8 cellular contexts compared by ENCODE assay signal in genomic region chr7:151341357-151342101, GRCh38. TPM values are rescaled to one million over a fixed set of nuclear protein-coding genes. Genes with fewer than 3 reads are reported as not detected.
DNase-seq lines count a peak whose midpoint lies in the region; ATAC-seq and TF ChIP-seq lines count a peak whose summit lies in the region.

Gene NUB1 (plus strand): TSS chr7:151341812. CDS start chr7:151345350, 3,538 bp downstream.

- H3K4me3 ChIP-seq in choroid plexus epithelial cell (ENCODE audit: low read depth, low read length): peak within 1 kb of the TSS; percentile 92

- in situ Hi-C loops in ACHN (cut with HindIII; ENCODE audit: low pct_ligation_motif_present, low pct_unique_long_range_greater_than_20kb, low sequenced_read_pairs): no loop called here

- peak; percentile 90 for DNase-seq in ACHN
- DNase-seq in NCI-H460 (ENCODE audit: extremely low read depth, low read depth): peak; percentile 88
- DNase-seq in activated CD4-positive, alpha-beta T cell treated with anti-CD3 and anti-CD28 coated beads for 48 hours: peak; percentile 94
- peak; percentile 84 for DNase-seq in choroid plexus epithelial cell (ENCODE audit: low read depth)
- DNase-seq in kidney glomerular epithelial cell (lab: John Stamatoyannopoulos, UW): peak; percentile 77
- peak; percentile 85 to 90 for DNase-seq in stimulated activated CD4-positive, alpha-beta T cell treated with anti-CD3 and anti-CD28 coated beads, Interleukin-15, amount 100 ng/mL, for 48 hours (ENCODE audit: low read depth in 2 of 2)

- TF ChIP-seq CTCF in choroid plexus epithelial cell (conservative IDR thresholded peaks at IDR 0.05; ENCODE audit: low read depth, low read length): no peak

- ATAC-seq in GM18868 (IDR thresholded peaks at IDR 0.05; ENCODE audit: unreplicated experiment): peak; percentile 42
- peak; percentile 60 for ATAC-seq in HG03175 (IDR thresholded peaks at IDR 0.05; ENCODE audit: unreplicated experiment)

RNA-seq across cellular contexts. Expression of gene NUB1, which starts in this region (rescaled TPM):
- total RNA-seq in NCI-H460 (2014; rRNA removed; shearing (Covaris generic)): 74.6 and 83.1 TPM in 2 replicates
- polyA plus RNA-seq in NCI-H460 (2014; cell fraction: nucleus; rRNA removed): 38.6 TPM in 2 replicates

Comparison
In these comparisons a context has a peak if more than half of its experiments do, and no peak if none do; other contexts are left out.
1. Peak in every context shown above with its lines: DNase-seq, ATAC-seq and H3K4me3 ChIP-seq.